8 cellular contexts compared by ENCODE assay signal in the genomic region with DNA sequence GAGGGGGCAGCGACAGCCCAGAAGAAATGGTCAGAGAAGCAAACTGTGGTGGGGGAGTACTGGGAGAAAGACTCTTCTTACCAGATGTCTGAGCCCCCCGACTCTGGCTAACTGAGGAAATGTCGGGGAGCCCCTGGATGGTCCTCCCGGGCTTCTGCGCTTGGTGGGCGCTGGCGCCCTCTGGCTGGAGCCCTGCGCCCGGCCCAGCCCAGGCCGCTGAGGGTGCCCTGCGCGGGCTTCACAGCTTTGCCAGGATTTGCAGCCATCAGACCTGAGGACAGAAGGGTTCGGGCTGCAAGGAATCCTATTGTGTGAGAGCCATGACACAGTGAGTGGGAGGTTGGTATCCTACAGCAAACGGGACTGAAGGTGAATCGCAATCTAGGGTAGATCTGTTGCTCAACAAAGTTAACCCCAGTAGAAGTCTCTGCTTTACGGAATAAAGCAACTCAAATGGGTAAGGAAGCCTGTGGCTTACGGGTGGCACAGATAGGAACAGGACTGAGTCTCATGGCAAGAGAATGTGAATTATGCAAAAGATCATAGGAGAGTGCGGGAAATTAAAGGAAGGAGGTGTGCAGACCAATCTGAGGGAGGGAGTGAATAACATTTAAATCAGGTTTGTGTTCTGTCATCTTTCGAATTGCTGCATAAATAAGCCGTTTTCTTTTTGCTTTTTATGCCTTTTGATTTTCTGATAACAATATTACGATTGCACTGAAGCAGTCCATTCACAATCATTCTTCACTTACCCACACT. TPM values are rescaled to one million over a fixed set of nuclear protein-coding genes. Genes with fewer than 3 reads are reported as not detected.
DNase-seq lines count a peak whose midpoint lies in the region; ATAC-seq, FAIRE-seq and TF ChIP-seq lines count a peak whose summit lies in the region.

No MANE protein-coding gene starts in this region.

- H3K27me3 ChIP-seq in bronchial epithelial cell (ENCODE audit: control insufficient read depth, insufficient read depth, low read length) (peaks cover 20% of the 10 kb centered on the region), iPS-20b (ENCODE audit: insufficient read depth, low read length) (peaks cover 45% of the 10 kb centered on the region)

- TF ChIP-seq CTCF in HFF-Myc (IDR thresholded peaks at IDR 0.05; ENCODE audit: low read depth, low read length, missing control alignments) (peak; percentile 83), bronchial epithelial cell (IDR thresholded peaks at IDR 0.05; ENCODE audit: insufficient read depth, low read length, severe bottlenecking) (peak; percentile 47)

- peak overlapping the region; percentile 53 for H3K4me3 ChIP-seq in HFF-Myc (replicated peaks; ENCODE audit: low read depth, low read length)
- H3K4me3 ChIP-seq in bronchial epithelial cell (ENCODE audit: low read depth, low read length) = peak overlapping the region; percentile 33
- peak overlapping the region; percentile 86 for H3K4me3 ChIP-seq in iPS-20b (ENCODE audit: low read length)

- no peak overlapping the region for H3K27ac ChIP-seq in iPS-20b (ENCODE audit: low read length)

- H3K9ac ChIP-seq in iPS-20b (ENCODE audit: low read depth, low read length) = peak overlapping the region; percentile 63

- intact Hi-C loops in sciatic nerve (cut with DNase I) = no loop called here

- peak; percentile 0 for DNase-seq in NCI-H146 (lab: John Stamatoyannopoulos, UW)
- DNase-seq in NCI-H146 treated with DMSO at 0.1 percent for 48 hours (lab: John Stamatoyannopoulos, UW; ENCODE audit: unreplicated experiment) = no peak
- no peak for DNase-seq in HFF-Myc (ENCODE audit: extremely low read depth, low read depth)
- peak; percentile 46 for DNase-seq in NCI-H748 treated with DMSO at 0.1 percent for 48 hours (lab: John Stamatoyannopoulos, UW)
- peak; percentile 29 for DNase-seq in bronchial epithelial cell (ENCODE audit: low read depth)
- peak; percentile 67 for DNase-seq in sciatic nerve (ENCODE audit: low spot score)
- no peak for DNase-seq in NCI-H2171 (lab: John Stamatoyannopoulos, UW)

- peaks cover 16% of the 10 kb centered on the region for H3K4me1 ChIP-seq in iPS-20b (ENCODE audit: insufficient read depth, low read length)

- H3K36me3 ChIP-seq in bronchial epithelial cell (ENCODE audit: control insufficient read depth, insufficient read depth, low read length) = no peaks in the 10 kb centered on the region
- no peaks in the 10 kb centered on the region for H3K36me3 ChIP-seq in iPS-20b (ENCODE audit: insufficient read depth, low read depth, low read length)

- FAIRE-seq in bronchial epithelial cell (lab: Jason Lieb, UNC) = peak; percentile 40

- H3K9me3 ChIP-seq in iPS-20b (ENCODE audit: insufficient read depth, low read depth, low read length) = no peaks in the 10 kb centered on the region

- ATAC-seq in sciatic nerve = peak; percentile 96

RNA-seq across cellular contexts. Expression of a gene that starts 0.7 kb away (rescaled TPM):
- total RNA-seq in bronchial epithelial cell = under 0.01 TPM in 1 of 2 replicates, not detected in the other
- total RNA-seq in sciatic nerve = 14.8 TPM

Comparison
In these comparisons a context has a peak if more than half of its experiments do, and no peak if none do; other contexts are left out.
1. DNase-seq: peak in NCI-H146 (single experiment), NCI-H748 treated with DMSO at 0.1 percent for 48 hours (single experiment), bronchial epithelial cell (single experiment) and sciatic nerve (single experiment); none in NCI-H146 treated with DMSO at 0.1 percent for 48 hours (single experiment), HFF-Myc (single experiment) and NCI-H2171 (single experiment).
2. H3K4me3 ChIP-seq: peak in every context shown above with its lines; median percentile 86 in iPS-20b; 53 in HFF-Myc; 33 in bronchial epithelial cell.
3. RNA of a gene that starts 0.7 kb away (total RNA-seq): 14.8 TPM in sciatic nerve (single experiment); under 0.01 TPM in bronchial epithelial cell; every median in the first group is over 10 times any median in the second.